Comparison of ENCODE assay signal across 12 cellular contexts in genomic region chr4:114615435-114615834, GRCh38. TPM values are rescaled to one million over a fixed set of nuclear protein-coding genes. Genes with fewer than 3 reads are reported as not detected.
A peak's percentile ranks its signal among the peaks of the same experiment; 100 is the strongest.
DNase-seq lines count a peak whose midpoint lies in the region; TF ChIP-seq lines count a peak whose summit lies in the region.
"Had no signal": no experiment of that assay in that cellular context is flagged by ENCODE, and none has a peak within 500 bp of the region (broad histone marks: within the 10 kb centered on the region; RNA-seq: fewer than 3 reads in every experiment).

No MANE protein-coding gene starts in this region.

- intact Hi-C loops in prostate gland (cut with DNase I) = no loop called here

- no peaks in the 10 kb centered on the region for H4K20me1 ChIP-seq in KMS-11 (ENCODE audit: insufficient read depth)

- CTCF ChIA-PET in HEK293T (lab: Yijun Ruan, JAX) = no interaction called here

- H3K79me2 ChIP-seq in KMS-11 (ENCODE audit: insufficient read depth, low read depth) = peaks cover 15% of the 10 kb centered on the region

- H3K27ac ChIP-seq in KMS-11 (peak overlapping the region; percentile 78; the same call in 1 of the 2 replicates), prostate gland (no peak overlapping the region)
- H3K27ac ChIP-seq: left ventricle myocardium inferior had no signal

- in situ Hi-C loops in GM13977 (cut with MboI; ENCODE audit: low pct_unique_long_range_greater_than_20kb, low sequenced_read_pairs, unreplicated experiment) = no loop called here

- no peaks in the 10 kb centered on the region for H3K9me3 ChIP-seq in prostate gland
- H3K9me3 ChIP-seq: left ventricle myocardium inferior had no signal

- no peaks in the 10 kb centered on the region for H3K27me3 ChIP-seq in KMS-11 (ENCODE audit: insufficient read depth, low read depth)
- no peaks in the 10 kb centered on the region for H3K27me3 ChIP-seq in prostate gland (replicated peaks; ENCODE audit: insufficient read depth)

- TF ChIP-seq CTCF in KMS-11 (conservative IDR thresholded peaks at IDR 0.05; ENCODE audit: low read depth, low read length) (no peak), prostate gland (IDR thresholded peaks at IDR 0.05) (no peak), GM13977 (IDR thresholded peaks at IDR 0.05; ENCODE audit: extremely low read depth, insufficient read depth, missing control alignments) (no peak)

- peak overlapping the region; percentile 71; the same call in 1 of the 2 replicates for H3K9ac ChIP-seq in KMS-11

- H3K36me3 ChIP-seq in KMS-11 (ENCODE audit: insufficient read depth) = no peaks in the 10 kb centered on the region
- H3K36me3 ChIP-seq in prostate gland = no peaks in the 10 kb centered on the region
- H3K36me3 ChIP-seq: left ventricle myocardium inferior had no signal

- H2AFZ ChIP-seq in KMS-11 (ENCODE audit: low read depth) = peak overlapping the region; percentile 68; the same call in 1 of the 2 replicates

- H3K4me3 ChIP-seq in KMS-11 (IDR thresholded peaks at IDR 0.05; ENCODE audit: insufficient read depth, low read depth, low read length) (no peak overlapping the region), prostate gland (no peak overlapping the region)
- H3K4me3 ChIP-seq: left ventricle myocardium inferior had no signal

- POLR2A ChIA-PET in HEK293T (lab: Yijun Ruan, JAX) = interaction anchor here (1.2 kb wide), 1 partner anchor 17 kb away, joined by 3 read pairs; the partner anchor contains the start of gene UGT8

- WGBS in prostate gland = 50% methylated on average over 3 of the region's 3 CpGs

- TF ChIP-seq POLR2A in prostate gland (IDR thresholded peaks at IDR 0.05) = no peak

- H3K4me2 ChIP-seq in KMS-11 = peak overlapping the region; percentile 90

- H3K4me1 ChIP-seq in KMS-11 (ENCODE audit: low read depth, poor library complexity, severe bottlenecking) (peaks cover 44% of the 10 kb centered on the region), prostate gland (replicated peaks) (no peaks in the 10 kb centered on the region)
- H3K4me1 ChIP-seq: left ventricle myocardium inferior had no signal

- DNase-seq in NCI-H748 (lab: John Stamatoyannopoulos, UW; ENCODE audit: unreplicated experiment) (peak; percentile 44), NCI-H748 treated with DMSO at 0.1 percent for 48 hours (lab: John Stamatoyannopoulos, UW) (no peak), kidney glomerular epithelial cell (lab: John Stamatoyannopoulos, UW) (peak; percentile 56), prostate gland (ENCODE audit: low spot score) (no peak), hippocampal formation (lab: John Stamatoyannopoulos, UW) (no peak), GM13977 (ENCODE audit: low spot score) (no peak), HEK293T (ENCODE audit: extremely low spot score) (no peak)
- DNase-seq: activated T-cell treated with anti-CD3 and anti-CD28 coated beads, Interleukin-2, amount 50 U/mL, for 24 hours; left ventricle myocardium inferior; NCI-H1048; right cardiac atrium had no signal

TF ChIP-seq in HEK293T, 16 proteins besides CTCF, POLR2A, EP300 and RAD21:
- no peak for TF ChIP-seq SUZ12 (IDR thresholded peaks at IDR 0.05)
- no peak for TF ChIP-seq HDGF (IDR thresholded peaks at IDR 0.05; ENCODE audit: borderline replicate concordance)
- TF ChIP-seq L3MBTL2 (conservative IDR thresholded peaks at IDR 0.05) = no peak
- TF ChIP-seq ZNF384 (IDR thresholded peaks at IDR 0.05) = no peak
- TF ChIP-seq NFRKB (IDR thresholded peaks at IDR 0.05) = no peak
- no peak for TF ChIP-seq FOXK2 (IDR thresholded peaks at IDR 0.05)
- no peak for TF ChIP-seq SP1 (IDR thresholded peaks at IDR 0.05)
- TF ChIP-seq PKNOX1 (IDR thresholded peaks at IDR 0.05) = no peak
- TF ChIP-seq BHLHE40 (IDR thresholded peaks at IDR 0.05; ENCODE audit: borderline replicate concordance) = no peak
- TF ChIP-seq ELF4 (IDR thresholded peaks at IDR 0.05) = no peak
- no peak for TF ChIP-seq ARNT (IDR thresholded peaks at IDR 0.05)
- no peak for TF ChIP-seq FOXM1 (IDR thresholded peaks at IDR 0.05; ENCODE audit: borderline replicate concordance)
- no peak for TF ChIP-seq TARDBP (IDR thresholded peaks at IDR 0.05)
- TF ChIP-seq FOXA1 (IDR thresholded peaks at IDR 0.05) = no peak
- no peak for TF ChIP-seq LEF1 (IDR thresholded peaks at IDR 0.05; ENCODE audit: borderline replicate concordance)
- no peak for TF ChIP-seq CTBP1 (IDR thresholded peaks at IDR 0.05; ENCODE audit: borderline replicate concordance)

RNA-seq across cellular contexts. Expression of gene UGT8, which starts 16.8 kb away (rescaled TPM):
- 1 to 10 TPM in 1 of 2 donors, under 1 TPM in 1; 0.55 to 2.0 TPM for total RNA-seq in prostate gland
- total RNA-seq: left ventricle myocardium inferior had no signal

Comparison
In these comparisons a context has a peak if more than half of its experiments do, and no peak if none do; other contexts are left out.
1. DNase-seq: peak in NCI-H748 (single experiment) and kidney glomerular epithelial cell (single experiment); none in NCI-H748 treated with DMSO at 0.1 percent for 48 hours (single experiment), prostate gland (single experiment), hippocampal formation (0 of 2), GM13977 (single experiment) and HEK293T (single experiment).